In the genomic region with DNA sequence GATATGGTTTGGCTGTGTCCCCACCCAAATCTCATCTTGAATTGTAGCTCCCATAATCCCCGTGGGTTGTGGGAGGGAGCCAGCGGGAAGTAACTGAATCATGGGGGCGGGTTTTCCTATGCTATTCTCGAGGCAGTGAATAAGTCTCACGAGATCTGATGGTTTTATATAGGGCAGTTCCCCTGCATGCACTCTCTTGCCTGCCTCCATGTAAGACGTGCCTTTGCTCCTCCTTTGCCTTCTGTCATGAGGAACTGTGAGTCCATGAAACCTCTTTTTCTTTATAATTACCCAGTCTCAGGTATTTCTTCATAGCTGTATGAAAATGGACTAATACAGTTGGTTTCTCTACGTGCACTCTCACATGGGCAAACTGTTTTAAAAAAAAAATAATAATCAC, we compare ENCODE assay signal across 1 cellular context.
TF ChIP-seq lines count a peak whose summit lies in the region.

No MANE protein-coding gene starts in this region.

TF ChIP-seq in K562, 482 proteins besides CTCF, POLR2A, EP300 and RAD21 (continued from another document and continues in another):
- TF ChIP-seq, protein P1, sequence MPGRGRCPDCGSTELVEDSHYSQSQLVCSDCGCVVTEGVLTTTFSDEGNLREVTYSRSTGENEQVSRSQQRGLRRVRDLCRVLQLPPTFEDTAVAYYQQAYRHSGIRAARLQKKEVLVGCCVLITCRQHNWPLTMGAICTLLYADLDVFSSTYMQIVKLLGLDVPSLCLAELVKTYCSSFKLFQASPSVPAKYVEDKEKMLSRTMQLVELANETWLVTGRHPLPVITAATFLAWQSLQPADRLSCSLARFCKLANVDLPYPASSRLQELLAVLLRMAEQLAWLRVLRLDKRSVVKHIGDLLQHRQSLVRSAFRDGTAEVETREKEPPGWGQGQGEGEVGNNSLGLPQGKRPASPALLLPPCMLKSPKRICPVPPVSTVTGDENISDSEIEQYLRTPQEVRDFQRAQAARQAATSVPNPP (IDR thresholded peaks at IDR 0.05; ENCODE audit: borderline replicate concordance, insufficient read depth, insufficient read length): no peak
- TF ChIP-seq, protein P2, sequence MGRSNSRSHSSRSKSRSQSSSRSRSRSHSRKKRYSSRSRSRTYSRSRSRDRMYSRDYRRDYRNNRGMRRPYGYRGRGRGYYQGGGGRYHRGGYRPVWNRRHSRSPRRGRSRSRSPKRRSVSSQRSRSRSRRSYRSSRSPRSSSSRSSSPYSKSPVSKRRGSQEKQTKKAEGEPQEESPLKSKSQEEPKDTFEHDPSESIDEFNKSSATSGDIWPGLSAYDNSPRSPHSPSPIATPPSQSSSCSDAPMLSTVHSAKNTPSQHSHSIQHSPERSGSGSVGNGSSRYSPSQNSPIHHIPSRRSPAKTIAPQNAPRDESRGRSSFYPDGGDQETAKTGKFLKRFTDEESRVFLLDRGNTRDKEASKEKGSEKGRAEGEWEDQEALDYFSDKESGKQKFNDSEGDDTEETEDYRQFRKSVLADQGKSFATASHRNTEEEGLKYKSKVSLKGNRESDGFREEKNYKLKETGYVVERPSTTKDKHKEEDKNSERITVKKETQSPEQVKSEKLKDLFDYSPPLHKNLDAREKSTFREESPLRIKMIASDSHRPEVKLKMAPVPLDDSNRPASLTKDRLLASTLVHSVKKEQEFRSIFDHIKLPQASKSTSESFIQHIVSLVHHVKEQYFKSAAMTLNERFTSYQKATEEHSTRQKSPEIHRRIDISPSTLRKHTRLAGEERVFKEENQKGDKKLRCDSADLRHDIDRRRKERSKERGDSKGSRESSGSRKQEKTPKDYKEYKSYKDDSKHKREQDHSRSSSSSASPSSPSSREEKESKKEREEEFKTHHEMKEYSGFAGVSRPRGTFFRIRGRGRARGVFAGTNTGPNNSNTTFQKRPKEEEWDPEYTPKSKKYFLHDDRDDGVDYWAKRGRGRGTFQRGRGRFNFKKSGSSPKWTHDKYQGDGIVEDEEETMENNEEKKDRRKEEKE (IDR thresholded peaks at IDR 0.05; ENCODE audit: borderline replicate concordance in 1 of 2, control insufficient read depth in 1 of 2, low read depth in 2 of 2, low read length in 1 of 2): no peak
- no peak for TF ChIP-seq SMC3 (conservative IDR thresholded peaks at IDR 0.05; ENCODE audit: insufficient read depth, low read depth, low read length)
- TF ChIP-seq ZNF316 (IDR thresholded peaks at IDR 0.05): no peak
- TF ChIP-seq PTRF (tag; IDR thresholded peaks at IDR 0.05): no peak
- no peak for TF ChIP-seq TAF1 (IDR thresholded peaks at IDR 0.05; ENCODE audit: control insufficient read depth, extremely low read depth, insufficient read depth, low read length, severe bottlenecking)
- TF ChIP-seq, protein P3, sequence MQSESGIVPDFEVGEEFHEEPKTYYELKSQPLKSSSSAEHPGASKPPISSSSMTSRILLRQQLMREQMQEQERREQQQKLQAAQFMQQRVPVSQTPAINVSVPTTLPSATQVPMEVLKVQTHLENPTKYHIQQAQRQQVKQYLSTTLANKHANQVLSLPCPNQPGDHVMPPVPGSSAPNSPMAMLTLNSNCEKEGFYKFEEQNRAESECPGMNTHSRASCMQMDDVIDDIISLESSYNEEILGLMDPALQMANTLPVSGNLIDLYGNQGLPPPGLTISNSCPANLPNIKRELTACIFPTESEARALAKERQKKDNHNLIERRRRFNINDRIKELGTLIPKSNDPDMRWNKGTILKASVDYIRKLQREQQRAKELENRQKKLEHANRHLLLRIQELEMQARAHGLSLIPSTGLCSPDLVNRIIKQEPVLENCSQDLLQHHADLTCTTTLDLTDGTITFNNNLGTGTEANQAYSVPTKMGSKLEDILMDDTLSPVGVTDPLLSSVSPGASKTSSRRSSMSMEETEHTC (IDR thresholded peaks at IDR 0.05): no peak
- TF ChIP-seq, protein P4, sequence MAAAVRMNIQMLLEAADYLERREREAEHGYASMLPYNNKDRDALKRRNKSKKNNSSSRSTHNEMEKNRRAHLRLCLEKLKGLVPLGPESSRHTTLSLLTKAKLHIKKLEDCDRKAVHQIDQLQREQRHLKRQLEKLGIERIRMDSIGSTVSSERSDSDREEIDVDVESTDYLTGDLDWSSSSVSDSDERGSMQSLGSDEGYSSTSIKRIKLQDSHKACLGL (CRISPR knock-in tag; IDR thresholded peaks at IDR 0.05; ENCODE audit: borderline replicate concordance, poor library complexity, severe bottlenecking): no peak
- no peak for TF ChIP-seq HEY1 (CRISPR knock-in tag; IDR thresholded peaks at IDR 0.05; ENCODE audit: borderline replicate concordance)
- TF ChIP-seq, protein P5, sequence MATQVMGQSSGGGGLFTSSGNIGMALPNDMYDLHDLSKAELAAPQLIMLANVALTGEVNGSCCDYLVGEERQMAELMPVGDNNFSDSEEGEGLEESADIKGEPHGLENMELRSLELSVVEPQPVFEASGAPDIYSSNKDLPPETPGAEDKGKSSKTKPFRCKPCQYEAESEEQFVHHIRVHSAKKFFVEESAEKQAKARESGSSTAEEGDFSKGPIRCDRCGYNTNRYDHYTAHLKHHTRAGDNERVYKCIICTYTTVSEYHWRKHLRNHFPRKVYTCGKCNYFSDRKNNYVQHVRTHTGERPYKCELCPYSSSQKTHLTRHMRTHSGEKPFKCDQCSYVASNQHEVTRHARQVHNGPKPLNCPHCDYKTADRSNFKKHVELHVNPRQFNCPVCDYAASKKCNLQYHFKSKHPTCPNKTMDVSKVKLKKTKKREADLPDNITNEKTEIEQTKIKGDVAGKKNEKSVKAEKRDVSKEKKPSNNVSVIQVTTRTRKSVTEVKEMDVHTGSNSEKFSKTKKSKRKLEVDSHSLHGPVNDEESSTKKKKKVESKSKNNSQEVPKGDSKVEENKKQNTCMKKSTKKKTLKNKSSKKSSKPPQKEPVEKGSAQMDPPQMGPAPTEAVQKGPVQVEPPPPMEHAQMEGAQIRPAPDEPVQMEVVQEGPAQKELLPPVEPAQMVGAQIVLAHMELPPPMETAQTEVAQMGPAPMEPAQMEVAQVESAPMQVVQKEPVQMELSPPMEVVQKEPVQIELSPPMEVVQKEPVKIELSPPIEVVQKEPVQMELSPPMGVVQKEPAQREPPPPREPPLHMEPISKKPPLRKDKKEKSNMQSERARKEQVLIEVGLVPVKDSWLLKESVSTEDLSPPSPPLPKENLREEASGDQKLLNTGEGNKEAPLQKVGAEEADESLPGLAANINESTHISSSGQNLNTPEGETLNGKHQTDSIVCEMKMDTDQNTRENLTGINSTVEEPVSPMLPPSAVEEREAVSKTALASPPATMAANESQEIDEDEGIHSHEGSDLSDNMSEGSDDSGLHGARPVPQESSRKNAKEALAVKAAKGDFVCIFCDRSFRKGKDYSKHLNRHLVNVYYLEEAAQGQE (CRISPR knock-in tag; IDR thresholded peaks at IDR 0.05; ENCODE audit: low read depth): no peak
- no peak for TF ChIP-seq CBFA2T3 (IDR thresholded peaks at IDR 0.05)
- TF ChIP-seq, protein P6, sequence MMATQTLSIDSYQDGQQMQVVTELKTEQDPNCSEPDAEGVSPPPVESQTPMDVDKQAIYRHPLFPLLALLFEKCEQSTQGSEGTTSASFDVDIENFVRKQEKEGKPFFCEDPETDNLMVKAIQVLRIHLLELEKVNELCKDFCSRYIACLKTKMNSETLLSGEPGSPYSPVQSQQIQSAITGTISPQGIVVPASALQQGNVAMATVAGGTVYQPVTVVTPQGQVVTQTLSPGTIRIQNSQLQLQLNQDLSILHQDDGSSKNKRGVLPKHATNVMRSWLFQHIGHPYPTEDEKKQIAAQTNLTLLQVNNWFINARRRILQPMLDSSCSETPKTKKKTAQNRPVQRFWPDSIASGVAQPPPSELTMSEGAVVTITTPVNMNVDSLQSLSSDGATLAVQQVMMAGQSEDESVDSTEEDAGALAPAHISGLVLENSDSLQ (IDR thresholded peaks at IDR 0.05): no peak
- TF ChIP-seq DNMT1 (IDR thresholded peaks at IDR 0.05): no peak
- TF ChIP-seq, protein P7, sequence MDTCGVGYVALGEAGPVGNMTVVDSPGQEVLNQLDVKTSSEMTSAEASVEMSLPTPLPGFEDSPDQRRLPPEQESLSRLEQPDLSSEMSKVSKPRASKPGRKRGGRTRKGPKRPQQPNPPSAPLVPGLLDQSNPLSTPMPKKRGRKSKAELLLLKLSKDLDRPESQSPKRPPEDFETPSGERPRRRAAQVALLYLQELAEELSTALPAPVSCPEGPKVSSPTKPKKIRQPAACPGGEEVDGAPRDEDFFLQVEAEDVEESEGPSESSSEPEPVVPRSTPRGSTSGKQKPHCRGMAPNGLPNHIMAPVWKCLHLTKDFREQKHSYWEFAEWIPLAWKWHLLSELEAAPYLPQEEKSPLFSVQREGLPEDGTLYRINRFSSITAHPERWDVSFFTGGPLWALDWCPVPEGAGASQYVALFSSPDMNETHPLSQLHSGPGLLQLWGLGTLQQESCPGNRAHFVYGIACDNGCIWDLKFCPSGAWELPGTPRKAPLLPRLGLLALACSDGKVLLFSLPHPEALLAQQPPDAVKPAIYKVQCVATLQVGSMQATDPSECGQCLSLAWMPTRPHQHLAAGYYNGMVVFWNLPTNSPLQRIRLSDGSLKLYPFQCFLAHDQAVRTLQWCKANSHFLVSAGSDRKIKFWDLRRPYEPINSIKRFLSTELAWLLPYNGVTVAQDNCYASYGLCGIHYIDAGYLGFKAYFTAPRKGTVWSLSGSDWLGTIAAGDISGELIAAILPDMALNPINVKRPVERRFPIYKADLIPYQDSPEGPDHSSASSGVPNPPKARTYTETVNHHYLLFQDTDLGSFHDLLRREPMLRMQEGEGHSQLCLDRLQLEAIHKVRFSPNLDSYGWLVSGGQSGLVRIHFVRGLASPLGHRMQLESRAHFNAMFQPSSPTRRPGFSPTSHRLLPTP (IDR thresholded peaks at IDR 0.05; ENCODE audit: borderline replicate concordance, extremely low read depth, insufficient read length): no peak
- TF ChIP-seq ZNF134 (CRISPR knock-in tag; conservative IDR thresholded peaks at IDR 0.05): no peak
- TF ChIP-seq, protein P8, sequence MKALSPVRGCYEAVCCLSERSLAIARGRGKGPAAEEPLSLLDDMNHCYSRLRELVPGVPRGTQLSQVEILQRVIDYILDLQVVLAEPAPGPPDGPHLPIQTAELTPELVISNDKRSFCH (CRISPR knock-in tag; IDR thresholded peaks at IDR 0.05): no peak
- TF ChIP-seq, protein P8 (tag; IDR thresholded peaks at IDR 0.05): no peak
- TF ChIP-seq HNRNPH1 (optimal IDR thresholded peaks at IDR 0.05; ENCODE audit: low read depth, low read length): no peak
- TF ChIP-seq RBM22 (IDR thresholded peaks at IDR 0.05; ENCODE audit: low read depth, low read length, poor library complexity, severe bottlenecking): no peak
- TF ChIP-seq, protein P9, sequence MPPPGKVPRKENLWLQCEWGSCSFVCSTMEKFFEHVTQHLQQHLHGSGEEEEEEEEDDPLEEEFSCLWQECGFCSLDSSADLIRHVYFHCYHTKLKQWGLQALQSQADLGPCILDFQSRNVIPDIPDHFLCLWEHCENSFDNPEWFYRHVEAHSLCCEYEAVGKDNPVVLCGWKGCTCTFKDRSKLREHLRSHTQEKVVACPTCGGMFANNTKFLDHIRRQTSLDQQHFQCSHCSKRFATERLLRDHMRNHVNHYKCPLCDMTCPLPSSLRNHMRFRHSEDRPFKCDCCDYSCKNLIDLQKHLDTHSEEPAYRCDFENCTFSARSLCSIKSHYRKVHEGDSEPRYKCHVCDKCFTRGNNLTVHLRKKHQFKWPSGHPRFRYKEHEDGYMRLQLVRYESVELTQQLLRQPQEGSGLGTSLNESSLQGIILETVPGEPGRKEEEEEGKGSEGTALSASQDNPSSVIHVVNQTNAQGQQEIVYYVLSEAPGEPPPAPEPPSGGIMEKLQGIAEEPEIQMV (tag; conservative IDR thresholded peaks at IDR 0.05; ENCODE audit: low read depth): no peak
- TF ChIP-seq, protein P10, sequence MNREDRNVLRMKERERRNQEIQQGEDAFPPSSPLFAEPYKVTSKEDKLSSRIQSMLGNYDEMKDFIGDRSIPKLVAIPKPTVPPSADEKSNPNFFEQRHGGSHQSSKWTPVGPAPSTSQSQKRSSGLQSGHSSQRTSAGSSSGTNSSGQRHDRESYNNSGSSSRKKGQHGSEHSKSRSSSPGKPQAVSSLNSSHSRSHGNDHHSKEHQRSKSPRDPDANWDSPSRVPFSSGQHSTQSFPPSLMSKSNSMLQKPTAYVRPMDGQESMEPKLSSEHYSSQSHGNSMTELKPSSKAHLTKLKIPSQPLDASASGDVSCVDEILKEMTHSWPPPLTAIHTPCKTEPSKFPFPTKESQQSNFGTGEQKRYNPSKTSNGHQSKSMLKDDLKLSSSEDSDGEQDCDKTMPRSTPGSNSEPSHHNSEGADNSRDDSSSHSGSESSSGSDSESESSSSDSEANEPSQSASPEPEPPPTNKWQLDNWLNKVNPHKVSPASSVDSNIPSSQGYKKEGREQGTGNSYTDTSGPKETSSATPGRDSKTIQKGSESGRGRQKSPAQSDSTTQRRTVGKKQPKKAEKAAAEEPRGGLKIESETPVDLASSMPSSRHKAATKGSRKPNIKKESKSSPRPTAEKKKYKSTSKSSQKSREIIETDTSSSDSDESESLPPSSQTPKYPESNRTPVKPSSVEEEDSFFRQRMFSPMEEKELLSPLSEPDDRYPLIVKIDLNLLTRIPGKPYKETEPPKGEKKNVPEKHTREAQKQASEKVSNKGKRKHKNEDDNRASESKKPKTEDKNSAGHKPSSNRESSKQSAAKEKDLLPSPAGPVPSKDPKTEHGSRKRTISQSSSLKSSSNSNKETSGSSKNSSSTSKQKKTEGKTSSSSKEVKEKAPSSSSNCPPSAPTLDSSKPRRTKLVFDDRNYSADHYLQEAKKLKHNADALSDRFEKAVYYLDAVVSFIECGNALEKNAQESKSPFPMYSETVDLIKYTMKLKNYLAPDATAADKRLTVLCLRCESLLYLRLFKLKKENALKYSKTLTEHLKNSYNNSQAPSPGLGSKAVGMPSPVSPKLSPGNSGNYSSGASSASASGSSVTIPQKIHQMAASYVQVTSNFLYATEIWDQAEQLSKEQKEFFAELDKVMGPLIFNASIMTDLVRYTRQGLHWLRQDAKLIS (CRISPR knock-in tag; IDR thresholded peaks at IDR 0.05): no peak
- no peak for TF ChIP-seq WHSC1 (IDR thresholded peaks at IDR 0.05; ENCODE audit: low read length)
- 0 out of 2 replicates have a peak, but pooled peaks have one; percentile 42 for TF ChIP-seq TRIM28 (IDR thresholded peaks at IDR 0.05)
- no peak for TF ChIP-seq PTBP1 (IDR thresholded peaks at IDR 0.05; ENCODE audit: low read depth, low read length)
- no peak for TF ChIP-seq MTA1 (IDR thresholded peaks at IDR 0.05; ENCODE audit: borderline replicate concordance)
- TF ChIP-seq NBN (IDR thresholded peaks at IDR 0.05; ENCODE audit: low read depth): no peak
- TF ChIP-seq ZNF75A (CRISPR knock-in tag; IDR thresholded peaks at IDR 0.05): no peak
- TF ChIP-seq, protein P11, sequence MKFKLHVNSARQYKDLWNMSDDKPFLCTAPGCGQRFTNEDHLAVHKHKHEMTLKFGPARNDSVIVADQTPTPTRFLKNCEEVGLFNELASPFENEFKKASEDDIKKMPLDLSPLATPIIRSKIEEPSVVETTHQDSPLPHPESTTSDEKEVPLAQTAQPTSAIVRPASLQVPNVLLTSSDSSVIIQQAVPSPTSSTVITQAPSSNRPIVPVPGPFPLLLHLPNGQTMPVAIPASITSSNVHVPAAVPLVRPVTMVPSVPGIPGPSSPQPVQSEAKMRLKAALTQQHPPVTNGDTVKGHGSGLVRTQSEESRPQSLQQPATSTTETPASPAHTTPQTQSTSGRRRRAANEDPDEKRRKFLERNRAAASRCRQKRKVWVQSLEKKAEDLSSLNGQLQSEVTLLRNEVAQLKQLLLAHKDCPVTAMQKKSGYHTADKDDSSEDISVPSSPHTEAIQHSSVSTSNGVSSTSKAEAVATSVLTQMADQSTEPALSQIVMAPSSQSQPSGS (CRISPR knock-in tag; IDR thresholded peaks at IDR 0.05): no peak
- no peak for TF ChIP-seq POLR2H (tag; IDR thresholded peaks at IDR 0.05; ENCODE audit: low read depth)
- no peak for TF ChIP-seq TBL1XR1 (IDR thresholded peaks at IDR 0.05; ENCODE audit: low read length in 2 of 2)
- peak; percentile 68; the same call in 1 of the 2 replicates for TF ChIP-seq ZNF766 (CRISPR knock-in tag; conservative IDR thresholded peaks at IDR 0.05)
- TF ChIP-seq ZC3H8 (IDR thresholded peaks at IDR 0.05): no peak
- no peak for TF ChIP-seq MCM3 (IDR thresholded peaks at IDR 0.05)
- TF ChIP-seq FOXA3 (CRISPR knock-in tag; conservative IDR thresholded peaks at IDR 0.05 in 1 of 2, IDR thresholded peaks at IDR 0.05 in 1 of 2): no peak
- TF ChIP-seq ZNF431 (CRISPR knock-in tag; IDR thresholded peaks at IDR 0.05): peak; percentile 98
